In the genomic region with DNA sequence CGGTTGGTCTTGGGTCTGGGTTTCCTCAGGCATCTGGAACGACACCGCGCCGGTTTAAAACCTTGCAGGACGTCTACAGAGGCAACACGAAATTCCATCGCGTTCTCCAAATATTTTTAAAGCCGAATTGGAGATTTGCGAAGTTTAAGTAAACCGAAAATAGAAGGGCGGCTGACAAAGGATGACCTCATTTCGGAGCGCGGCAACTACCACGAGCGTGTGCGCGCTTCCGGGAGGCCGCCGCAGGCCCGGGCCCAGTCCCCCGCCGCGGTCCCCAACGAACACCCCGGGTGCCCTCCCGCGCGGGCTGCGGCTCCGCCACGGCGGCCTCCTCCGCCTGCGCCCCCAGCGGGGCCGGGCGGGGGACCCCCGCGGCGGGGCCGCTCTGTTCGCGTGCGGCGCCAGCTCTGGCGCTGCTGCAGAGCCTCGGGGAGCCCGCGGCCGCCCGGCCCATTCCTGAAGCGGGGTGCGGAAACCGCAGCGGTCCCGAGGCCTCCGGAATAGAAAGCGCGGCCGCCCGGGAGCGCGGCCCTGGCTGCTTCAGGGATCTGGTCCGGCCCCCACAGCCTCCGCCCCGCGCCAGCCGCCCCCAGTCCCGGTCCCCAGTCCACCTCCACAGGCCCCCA, we compare ENCODE assay signal across 8 cellular contexts. TPM values are rescaled to one million over a fixed set of nuclear protein-coding genes. Genes with fewer than 3 reads are reported as not detected.
DNase-seq lines count a peak whose midpoint lies in the region; ATAC-seq and TF ChIP-seq lines count a peak whose summit lies in the region.

No MANE protein-coding gene starts in this region.

- DNase-seq in G401 (ENCODE audit: low spot score) (peak; percentile 55), H7 (peak; percentile 87), NAMALWA (ENCODE audit: low spot score) (peak; percentile 65), endothelial cell (ENCODE audit: low spot score) (no peak), SHP77 (lab: John Stamatoyannopoulos, UW) (no peak)
- peak; percentile 74 for DNase-seq in activated CD4-positive, alpha-beta memory T cell treated with anti-CD3 and anti-CD28 coated beads for 36 hours
- DNase-seq in stimulated activated effector memory CD8-positive, alpha-beta T cell treated with anti-CD3 and anti-CD28 coated beads, Interleukin-12 subunit alpha, Interleukin-12 subunit beta, amount 100 ng/mL, for 72 hours (ENCODE audit: low spot score in 2 of 2) = no peak

- peaks cover 50% of the 10 kb centered on the region for H3K4me1 Mint-ChIP-seq in activated CD4-positive, alpha-beta memory T cell treated with anti-CD3 and anti-CD28 coated beads for 36 hours (ENCODE audit: low read depth)
- peaks cover 50% of the 10 kb centered on the region for H3K4me1 Mint-ChIP-seq in endothelial cell (ENCODE audit: unreplicated experiment)
- H3K4me1 Mint-ChIP-seq in stimulated activated effector memory CD8-positive, alpha-beta T cell treated with anti-CD3 and anti-CD28 coated beads, Interleukin-12 subunit alpha, Interleukin-12 subunit beta, amount 100 ng/mL, for 72 hours = peaks cover 65% of the 10 kb centered on the region

- H3K9ac ChIP-seq in mucosa of rectum (ENCODE audit: low read depth in 1 of 2, low read length in 2 of 2) = peak overlapping the region; percentile 84 to 89

- peaks cover 51% of the 10 kb centered on the region for H3K36me3 Mint-ChIP-seq in activated CD4-positive, alpha-beta memory T cell treated with anti-CD3 and anti-CD28 coated beads for 36 hours
- peaks cover 43% of the 10 kb centered on the region for H3K36me3 Mint-ChIP-seq in endothelial cell (ENCODE audit: low read depth, unreplicated experiment)
- peaks cover 82% of the 10 kb centered on the region for H3K36me3 Mint-ChIP-seq in stimulated activated effector memory CD8-positive, alpha-beta T cell treated with anti-CD3 and anti-CD28 coated beads, Interleukin-12 subunit alpha, Interleukin-12 subunit beta, amount 100 ng/mL, for 72 hours

- H3K27ac Mint-ChIP-seq in activated CD4-positive, alpha-beta memory T cell treated with anti-CD3 and anti-CD28 coated beads for 36 hours = peak overlapping the region; percentile 93
- peak overlapping the region; percentile 94 for H3K27ac Mint-ChIP-seq in endothelial cell (ENCODE audit: unreplicated experiment)
- H3K27ac Mint-ChIP-seq in stimulated activated effector memory CD8-positive, alpha-beta T cell treated with anti-CD3 and anti-CD28 coated beads, Interleukin-12 subunit alpha, Interleukin-12 subunit beta, amount 100 ng/mL, for 72 hours = peak overlapping the region; percentile 58

- H3K4me3 ChIP-seq in H7 (ENCODE audit: insufficient read depth, low read depth, low read length) (peak overlapping the region; percentile 90), mucosa of rectum (ENCODE audit: low read length in 2 of 2) (peak overlapping the region; percentile 79 to 81)

- intact Hi-C loops in activated CD4-positive, alpha-beta memory T cell treated with anti-CD3 and anti-CD28 coated beads for 36 hours (cut with micrococcal nuclease) = loop anchor here (2.0 to 10.0 kb wide), 7 partner anchors 139 to 1712 kb away; a partner anchor contains a TSS

- H3K27me3 ChIP-seq in H7 (ENCODE audit: control insufficient read depth, insufficient read depth, low read length) (no peaks in the 10 kb centered on the region), mucosa of rectum (ENCODE audit: control insufficient read depth in 2 of 2, insufficient read depth in 2 of 2, low read length in 2 of 2) (no peaks in the 10 kb centered on the region)

- in situ Hi-C loops in G401 (cut with HindIII; ENCODE audit: low sequenced_read_pairs) = loop anchor here (10.0 to 25.0 kb wide), 2 partner anchors 52 to 226 kb away; a partner anchor contains a TSS

- H3K4me3 Mint-ChIP-seq in activated CD4-positive, alpha-beta memory T cell treated with anti-CD3 and anti-CD28 coated beads for 36 hours = peak overlapping the region; percentile 79
- peak overlapping the region; percentile 98 for H3K4me3 Mint-ChIP-seq in endothelial cell (ENCODE audit: unreplicated experiment)
- H3K4me3 Mint-ChIP-seq in stimulated activated effector memory CD8-positive, alpha-beta T cell treated with anti-CD3 and anti-CD28 coated beads, Interleukin-12 subunit alpha, Interleukin-12 subunit beta, amount 100 ng/mL, for 72 hours = peak overlapping the region; percentile 69

- peak; percentile 67 for ATAC-seq in stimulated activated effector memory CD8-positive, alpha-beta T cell treated with anti-CD3 and anti-CD28 coated beads, Interleukin-12 subunit alpha, Interleukin-12 subunit beta, amount 100 ng/mL, for 72 hours

- H3K27me3 Mint-ChIP-seq in activated CD4-positive, alpha-beta memory T cell treated with anti-CD3 and anti-CD28 coated beads for 36 hours = no peaks in the 10 kb centered on the region
- H3K27me3 Mint-ChIP-seq in endothelial cell (ENCODE audit: unreplicated experiment) = peaks cover 9% of the 10 kb centered on the region

- CTCF ChIA-PET in activated CD4-positive, alpha-beta memory T cell treated with anti-CD3 and anti-CD28 coated beads for 36 hours (lab: Charles Lee) = interaction anchor here (0.9 to 1.7 kb wide), 2 partner anchors 9 to 234 kb away, joined by 3 to 4 read pairs; no protein-coding TSS in a partner anchor

- no peak for TF ChIP-seq CTCF in endothelial cell (IDR thresholded peaks at IDR 0.05; ENCODE audit: unreplicated experiment)

- H3K36me3 ChIP-seq in H7 (replicated peaks; ENCODE audit: control insufficient read depth, insufficient read depth, low read length) (peaks cover 36% of the 10 kb centered on the region), mucosa of rectum (ENCODE audit: control insufficient read depth in 2 of 2, insufficient read depth in 2 of 2, low read length in 2 of 2) (peaks cover 38 to 40% of the 10 kb centered on the region in 2 donors)

- H3K27ac ChIP-seq in mucosa of rectum (ENCODE audit: low read depth in 2 of 2, low read length in 2 of 2) = peak overlapping the region; percentile 97 to 98

- H3K9me3 Mint-ChIP-seq in activated CD4-positive, alpha-beta memory T cell treated with anti-CD3 and anti-CD28 coated beads for 36 hours = no peaks in the 10 kb centered on the region
- no peaks in the 10 kb centered on the region for H3K9me3 Mint-ChIP-seq in endothelial cell (ENCODE audit: unreplicated experiment)
- H3K9me3 Mint-ChIP-seq in stimulated activated effector memory CD8-positive, alpha-beta T cell treated with anti-CD3 and anti-CD28 coated beads, Interleukin-12 subunit alpha, Interleukin-12 subunit beta, amount 100 ng/mL, for 72 hours = no peaks in the 10 kb centered on the region

- no peaks in the 10 kb centered on the region for H3K9me3 ChIP-seq in mucosa of rectum (ENCODE audit: control insufficient read depth in 2 of 2, low read length in 2 of 2)

- peaks cover 19 to 25% of the 10 kb centered on the region in 2 donors for H3K4me1 ChIP-seq in mucosa of rectum (ENCODE audit: control insufficient read depth in 2 of 2, insufficient read depth in 2 of 2, low read length in 2 of 2)

- POLR2A ChIA-PET in activated CD4-positive, alpha-beta memory T cell treated with anti-CD3 and anti-CD28 coated beads for 36 hours (lab: Charles Lee) = interaction anchor here (0.8 kb wide), 1 partner anchor 66 kb away, joined by 3 read pairs; no protein-coding TSS in a partner anchor

RNA-seq across cellular contexts. Expression of a gene that starts 0.4 kb away (rescaled TPM):
- 161 and 248 TPM in 2 replicates for total RNA-seq in G401 (2014; rRNA removed; shearing (Covaris generic))
- 183 and 254 TPM in 2 replicates for total RNA-seq in H7 (2014; rRNA removed; shearing (Covaris generic))
- total RNA-seq in activated CD4-positive, alpha-beta memory T cell treated with anti-CD3 and anti-CD28 coated beads for 36 hours = 1,000 to 10,000 TPM; 1,107 to 1,148 TPM
- 246 TPM for total RNA-seq in endothelial cell (ENCODE audit: unreplicated experiment)

RNA-seq across cellular contexts. Expression of a gene that starts 53.2 kb away (rescaled TPM):
- 24.2 and 35.3 TPM in 2 replicates for total RNA-seq in G401 (2014; rRNA removed; shearing (Covaris generic))
- 14.7 and 16.5 TPM in 2 replicates for total RNA-seq in H7 (2014; rRNA removed; shearing (Covaris generic))
- total RNA-seq in activated CD4-positive, alpha-beta memory T cell treated with anti-CD3 and anti-CD28 coated beads for 36 hours = 10 to 100 TPM; 22.2 to 25.3 TPM
- total RNA-seq in endothelial cell (ENCODE audit: unreplicated experiment) = 28.5 TPM

Comparison
In these comparisons a context has a peak if more than half of its experiments do, and no peak if none do; other contexts are left out.
1. DNase-seq: peak in G401 (single experiment), H7 (single experiment), NAMALWA (single experiment) and activated CD4-positive, alpha-beta memory T cell treated with anti-CD3 and anti-CD28 coated beads for 36 hours (single experiment); none in endothelial cell (single experiment), stimulated activated effector memory CD8-positive, alpha-beta T cell treated with anti-CD3 and anti-CD28 coated beads, Interleukin-12 subunit alpha, Interleukin-12 subunit beta, amount 100 ng/mL, for 72 hours (0 of 2) and SHP77 (0 of 2).
2. Peak in every context shown above with its lines, with median percentiles within 50 percentile points of each other: H3K27ac Mint-ChIP-seq and H3K4me3 Mint-ChIP-seq.